ENCODE assay signal across 29 cellular contexts in the genomic region with DNA sequence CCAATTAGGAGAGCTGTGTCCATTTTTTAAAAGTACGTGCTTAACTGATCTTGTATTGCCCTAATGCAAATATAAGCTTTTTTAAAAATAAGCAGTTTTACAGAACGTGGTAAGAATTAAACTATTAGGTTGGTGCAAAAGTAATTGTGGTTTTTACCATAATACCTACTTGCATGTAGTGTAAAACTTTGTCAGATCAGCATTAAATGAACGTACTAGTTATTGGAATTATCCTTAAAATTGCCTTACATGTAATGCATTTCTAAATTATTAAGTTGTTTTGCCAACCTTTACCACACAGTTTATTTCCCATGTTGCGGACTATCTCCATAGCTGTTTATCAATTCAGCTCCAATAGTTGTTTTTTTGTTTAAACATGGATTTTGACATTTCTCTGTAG.
"Had no signal": no experiment of that assay in that cellular context is flagged by ENCODE, and none has a peak within 500 bp of the region (broad histone marks: within the 10 kb centered on the region; RNA-seq: fewer than 3 reads in every experiment).

No MANE protein-coding gene starts in this region.

- H3K4me1 ChIP-seq: prostate gland had no signal

- DNase-seq: dermis blood vessel endothelial cell; effector memory CD4-positive, alpha-beta T cell; erythroblast; esophagus squamous epithelium; foreskin melanocyte; glutamatergic neuron; hypothalamus; immature natural killer cell; mucosa of descending colon; naive B cell; sigmoid colon; stimulated activated CD4-positive, alpha-beta T cell treated with anti-CD3 and anti-CD28 coated beads, Interleukin-2, amount 100 ng/mL, for 48 hours; stimulated activated naive B cell treated with anti-CD40 and anti-IgM and Interleukin-4, amounts not matched to agents 10 μg/mL and 1 μg/mL and 100 μg/mL, for 72 hours; upper lobe of left lung had no signal

- H3K27ac Mint-ChIP-seq: memory B cell; natural killer cell treated with Interleukin-12 subunit alpha and Interleukin-12 subunit beta and Interleukin-15 and Interleukin-18, amount 100 ng/mL, for 72 hours; neural progenitor cell; stimulated activated naive B cell treated with anti-CD40 and anti-IgM and Interleukin-4, amounts not matched to agents 10 μg/mL and 1 μg/mL and 100 μg/mL, for 72 hours; stimulated activated naive CD8-positive, alpha-beta T cell treated with anti-CD3 and anti-CD28 coated beads, Interleukin-15, Interleukin-2, amounts not matched to agents 100 ng/mL and 50 ng/mL, for 24 hours had no signal

- H3K4me3 ChIP-seq: coronary artery, esophagus squamous epithelium, lung, mucosa of descending colon, neural progenitor cell, prostate gland, right atrium auricular region, sigmoid colon, thoracic aorta, tibial nerve, upper lobe of left lung had no signal

- H3K9ac ChIP-seq: neural progenitor cell, parathyroid adenoma had no signal

- ATAC-seq: left lobe of liver; mucosa of descending colon; natural killer cell treated with Interleukin-12 subunit alpha and Interleukin-12 subunit beta and Interleukin-15 and Interleukin-18, amount 100 ng/mL, for 72 hours; stimulated activated naive B cell treated with anti-CD40 and anti-IgM and Interleukin-4, amounts not matched to agents 10 μg/mL and 1 μg/mL and 100 μg/mL, for 72 hours had no signal

- H3K4me2 ChIP-seq: neural progenitor cell had no signal

- H3K27me3 ChIP-seq: esophagus squamous epithelium, neural progenitor cell, right atrium auricular region, sigmoid colon, tibial nerve, upper lobe of left lung had no signal

- H3K36me3 ChIP-seq: prostate gland, right atrium auricular region had no signal

- FAIRE-seq: endothelial cell of umbilical vein, keratinocyte, urothelium cell line had no signal

- H2AFZ ChIP-seq: neural progenitor cell, parathyroid adenoma had no signal

- H3K9me3 ChIP-seq: esophagus squamous epithelium, mucosa of descending colon, prostate gland, right atrium auricular region, sigmoid colon, thoracic aorta, tibial nerve, upper lobe of left lung had no signal

- H3K27me3 Mint-ChIP-seq: memory B cell; naive B cell; natural killer cell treated with Interleukin-12 subunit alpha and Interleukin-12 subunit beta and Interleukin-15 and Interleukin-18, amount 100 ng/mL, for 72 hours; stimulated activated naive B cell treated with anti-CD40 and anti-IgM and Interleukin-4, amounts not matched to agents 10 μg/mL and 1 μg/mL and 100 μg/mL, for 72 hours; stimulated activated naive CD8-positive, alpha-beta T cell treated with anti-CD3 and anti-CD28 coated beads, Interleukin-15, Interleukin-2, amounts not matched to agents 100 ng/mL and 50 ng/mL, for 24 hours had no signal

- H3K9me3 Mint-ChIP-seq: immature natural killer cell; memory B cell; naive B cell; natural killer cell treated with Interleukin-12 subunit alpha and Interleukin-12 subunit beta and Interleukin-15 and Interleukin-18, amount 100 ng/mL, for 72 hours; neural progenitor cell; stimulated activated naive B cell treated with anti-CD40 and anti-IgM and Interleukin-4, amounts not matched to agents 10 μg/mL and 1 μg/mL and 100 μg/mL, for 72 hours; stimulated activated naive CD8-positive, alpha-beta T cell treated with anti-CD3 and anti-CD28 coated beads, Interleukin-15, Interleukin-2, amounts not matched to agents 100 ng/mL and 50 ng/mL, for 24 hours had no signal

- H3K4me3 Mint-ChIP-seq: memory B cell; naive B cell; natural killer cell treated with Interleukin-12 subunit alpha and Interleukin-12 subunit beta and Interleukin-15 and Interleukin-18, amount 100 ng/mL, for 72 hours; neural progenitor cell; stimulated activated naive B cell treated with anti-CD40 and anti-IgM and Interleukin-4, amounts not matched to agents 10 μg/mL and 1 μg/mL and 100 μg/mL, for 72 hours; stimulated activated naive CD8-positive, alpha-beta T cell treated with anti-CD3 and anti-CD28 coated beads, Interleukin-15, Interleukin-2, amounts not matched to agents 100 ng/mL and 50 ng/mL, for 24 hours had no signal
